1 cellular context compared by ENCODE assay signal in genomic region chr12:1350055-1350933, GRCh38.
TF ChIP-seq lines count a peak whose summit lies in the region.

No MANE protein-coding gene starts in this region.

TF ChIP-seq in SK-N-SH, 30 proteins besides CTCF, POLR2A, EP300 and RAD21 (continued from another document):
- peak; percentile 63 for TF ChIP-seq NFIC (IDR thresholded peaks at IDR 0.05; ENCODE audit: borderline replicate concordance)
- TF ChIP-seq GATA2 (CRISPR knock-in tag; IDR thresholded peaks at IDR 0.05), result no peak
- TF ChIP-seq JUND (IDR thresholded peaks at IDR 0.05), result peak; percentile 70
- no peak for TF ChIP-seq USF2 (IDR thresholded peaks at IDR 0.05; ENCODE audit: borderline replicate concordance, low read depth, low read length)
- peak; percentile 39; the same call in 1 of the 2 replicates for TF ChIP-seq SIN3A (IDR thresholded peaks at IDR 0.05; ENCODE audit: borderline replicate concordance, low read depth, low read length)
- TF ChIP-seq RFX5 (IDR thresholded peaks at IDR 0.05; ENCODE audit: low read length), result no peak
- no peak for TF ChIP-seq ELF1 (IDR thresholded peaks at IDR 0.05)
- peak; percentile 88; the same call in 1 of the 2 replicates for TF ChIP-seq TEAD4 (IDR thresholded peaks at IDR 0.05; ENCODE audit: borderline replicate concordance, insufficient read depth)
- peak; percentile 95 for TF ChIP-seq PBX3 (IDR thresholded peaks at IDR 0.05)
- TF ChIP-seq CHD2 (IDR thresholded peaks at IDR 0.05; ENCODE audit: low read length, partially characterized antibody), result no peak
- TF ChIP-seq POLR2AphosphoS5 (IDR thresholded peaks at IDR 0.05; ENCODE audit: low read depth, low read length), result peak; percentile 71
- no peak for TF ChIP-seq FOXJ3 (CRISPR knock-in tag; IDR thresholded peaks at IDR 0.05)
- TF ChIP-seq MEF2A (IDR thresholded peaks at IDR 0.05; ENCODE audit: borderline replicate concordance, low read depth), result no peak
- TF ChIP-seq YY1 (IDR thresholded peaks at IDR 0.05; ENCODE audit: low read depth), result no peak
- TF ChIP-seq MXI1 (IDR thresholded peaks at IDR 0.05; ENCODE audit: low read depth, low read length), result no peak
- no peak for TF ChIP-seq SMC3 (IDR thresholded peaks at IDR 0.05; ENCODE audit: low read depth, low read length)
